ENCODE assay signal across 24 cellular contexts in genomic region chr10:101182936-101183335, GRCh38. TPM values are rescaled to one million over a fixed set of nuclear protein-coding genes. Genes with fewer than 3 reads are reported as not detected.
"Had no signal": no experiment of that assay in that cellular context is flagged by ENCODE, and none has a peak within 500 bp of the region (broad histone marks: within the 10 kb centered on the region; RNA-seq: fewer than 3 reads in every experiment).

No MANE protein-coding gene starts in this region.

- DNase-seq: activated CD4-positive, alpha-beta T cell treated with anti-CD3 and anti-CD28 coated beads for 4 hours; activated CD8-positive, alpha-beta memory T cell treated with anti-CD3 and anti-CD28 coated beads, Interleukin-2, amount 10 ng/mL, durations not matched to agents 7 days and 5 days; activated gamma-delta T cell; activated naive CD4-positive, alpha-beta T cell treated with anti-CD3 and anti-CD28 coated beads for 36 hours; activated T-cell treated with anti-CD3 and anti-CD28 coated beads, Interleukin-2, amount 50 U/mL, for 4 hours; cerebellar nuclear complex; NCI-H1436 treated with DMSO at 0.1 percent for 48 hours; NCI-H187 treated with DMSO at 0.1 percent for 48 hours; NCI-H446; NCI-H526; NCI-H774; NK-92 treated with Interleukin-12 subunit alpha and Interleukin-12 subunit beta, amount 100 ng/mL, for 24 hours; RPMI8226; T-cell had no signal

- H3K36me3 Mint-ChIP-seq: activated CD8-positive, alpha-beta memory T cell treated with anti-CD3 and anti-CD28 coated beads, Interleukin-2, amount 10 ng/mL, durations not matched to agents 7 days and 5 days; activated naive CD8-positive, alpha-beta T cell; T-cell had no signal

- ATAC-seq: activated CD8-positive, alpha-beta memory T cell treated with anti-CD3 and anti-CD28 coated beads, Interleukin-2, amount 10 ng/mL, durations not matched to agents 7 days and 5 days; activated T-cell treated with anti-CD3 and anti-CD28 coated beads, Interleukin-2, amount 50 U/mL, for 4 hours; Panc1; Right ventricle myocardium inferior; T-cell had no signal

- H3K4me2 ChIP-seq: KMS-11 had no signal

- H3K27ac Mint-ChIP-seq: activated CD8-positive, alpha-beta memory T cell treated with anti-CD3 and anti-CD28 coated beads, Interleukin-2, amount 10 ng/mL, durations not matched to agents 7 days and 5 days; activated naive CD4-positive, alpha-beta T cell treated with anti-CD3 and anti-CD28 coated beads for 36 hours; activated naive CD8-positive, alpha-beta T cell; T-cell had no signal

- H3K27ac ChIP-seq: KMS-11, SK-N-MC, VCaP had no signal

- H3K4me1 Mint-ChIP-seq: activated CD8-positive, alpha-beta memory T cell treated with anti-CD3 and anti-CD28 coated beads, Interleukin-2, amount 10 ng/mL, durations not matched to agents 7 days and 5 days; T-cell had no signal

- H3K4me3 Mint-ChIP-seq: activated CD8-positive, alpha-beta memory T cell treated with anti-CD3 and anti-CD28 coated beads, Interleukin-2, amount 10 ng/mL, durations not matched to agents 7 days and 5 days; activated naive CD4-positive, alpha-beta T cell treated with anti-CD3 and anti-CD28 coated beads for 36 hours; activated naive CD8-positive, alpha-beta T cell; activated T-cell treated with anti-CD3 and anti-CD28 coated beads, Interleukin-2, amount 50 U/mL, for 4 hours; T-cell had no signal

- H3K4me3 ChIP-seq: SK-N-MC had no signal

- H3K9me3 Mint-ChIP-seq: activated naive CD4-positive, alpha-beta T cell treated with anti-CD3 and anti-CD28 coated beads for 36 hours; activated T-cell treated with anti-CD3 and anti-CD28 coated beads, Interleukin-2, amount 50 U/mL, for 4 hours; T-cell had no signal

- FAIRE-seq: colon had no signal

- H3K9ac ChIP-seq: KMS-11 had no signal

RNA-seq across cellular contexts. Expression of gene LBX1, which starts 46.3 kb away (rescaled TPM):
- total RNA-seq: activated CD8-positive, alpha-beta memory T cell treated with anti-CD3 and anti-CD28 coated beads, Interleukin-2, amount 10 ng/mL, durations not matched to agents 7 days and 5 days; activated naive CD4-positive, alpha-beta T cell treated with anti-CD3 and anti-CD28 coated beads for 36 hours; activated T-cell treated with anti-CD3 and anti-CD28 coated beads, Interleukin-2, amount 50 U/mL, for 4 hours; MCF 10A; Right ventricle myocardium inferior; T-cell; T-helper 2 cell treated with Interferon-gamma antibody and Interleukin-4, amounts not matched to agents 100 ng/mL and 5 ng/mL, for 36 hours had no signal

RNA-seq across cellular contexts. Expression of gene TLX1, which starts 51.8 kb away (rescaled TPM):
- total RNA-seq: activated CD8-positive, alpha-beta memory T cell treated with anti-CD3 and anti-CD28 coated beads, Interleukin-2, amount 10 ng/mL, durations not matched to agents 7 days and 5 days; activated naive CD4-positive, alpha-beta T cell treated with anti-CD3 and anti-CD28 coated beads for 36 hours; activated T-cell treated with anti-CD3 and anti-CD28 coated beads, Interleukin-2, amount 50 U/mL, for 4 hours; cardiac septum; MCF 10A; Right ventricle myocardium inferior; T-cell; T-helper 2 cell treated with Interferon-gamma antibody and Interleukin-4, amounts not matched to agents 100 ng/mL and 5 ng/mL, for 36 hours had no signal
